8 cellular contexts compared by ENCODE assay signal in the genomic region with DNA sequence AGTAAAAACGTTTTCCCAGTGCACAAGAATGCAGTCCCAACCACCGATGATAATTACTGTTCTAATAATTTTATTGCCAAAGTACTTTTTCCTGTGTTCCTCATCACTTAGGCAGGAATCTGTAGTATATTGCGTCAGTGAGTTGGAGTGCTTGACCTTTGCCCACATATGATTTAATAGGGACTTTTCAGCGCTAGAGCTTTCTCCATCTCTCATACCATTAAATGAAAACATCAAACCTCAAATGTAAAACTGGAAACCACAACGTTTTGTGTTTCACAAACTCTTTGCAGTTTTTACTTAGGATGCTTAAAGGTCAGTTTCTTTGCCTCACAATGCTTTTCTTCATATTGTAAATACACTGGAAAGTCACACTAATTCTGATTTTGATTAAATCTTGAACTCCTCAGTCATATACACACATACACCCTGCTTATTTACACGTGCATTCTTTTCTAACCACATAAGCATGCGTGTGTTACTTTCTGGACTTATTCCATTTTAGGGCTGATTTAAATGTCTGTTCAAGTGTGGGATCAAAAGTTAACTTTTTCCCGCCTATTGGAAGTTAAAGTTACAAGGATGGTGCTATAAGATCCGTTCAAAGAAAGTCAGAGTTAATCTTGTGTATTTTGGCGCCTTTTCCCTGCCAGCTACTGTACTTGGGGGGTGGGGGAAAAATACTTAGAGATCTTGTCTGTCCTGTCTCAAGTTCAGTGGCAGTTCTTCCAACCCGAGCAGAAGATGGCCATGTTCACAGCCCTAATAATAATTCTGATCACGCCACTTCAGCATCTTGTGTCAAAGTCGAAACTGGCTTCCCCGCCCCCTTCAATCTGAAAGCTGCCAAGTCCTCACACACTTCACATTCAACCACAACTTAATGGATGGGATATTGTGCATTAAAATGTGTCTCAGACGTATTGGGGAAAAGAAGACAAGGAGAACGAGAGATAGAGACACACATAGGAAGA. TPM values are rescaled to one million over a fixed set of nuclear protein-coding genes. Genes with fewer than 3 reads are reported as not detected.
A peak's percentile ranks its signal among the peaks of the same experiment; 100 is the strongest.
DNase-seq lines count a peak whose midpoint lies in the region; ATAC-seq and FAIRE-seq lines count a peak whose summit lies in the region.

No MANE protein-coding gene starts in this region.

- ATAC-seq in stimulated activated memory B cell treated with anti-CD40 and anti-IgM and Interleukin-4, amounts not matched to agents 10 μg/mL and 1 μg/mL and 100 μg/mL, for 72 hours = no peak

- peaks cover 7% of the 10 kb centered on the region for H3K4me1 ChIP-seq in CD8-positive, alpha-beta memory T cell (ENCODE audit: insufficient read depth, low read length)
- peaks cover 5% of the 10 kb centered on the region; the same call in 1 of the 2 replicates for H3K4me1 ChIP-seq in iPS DF 6.9 (ENCODE audit: control insufficient read depth, insufficient read depth, low read length)

- POLR2A ChIA-PET in CD8-positive, alpha-beta memory T cell (lab: Charles Lee) = no interaction called here

- no peaks in the 10 kb centered on the region for H3K36me3 ChIP-seq in CD8-positive, alpha-beta memory T cell (ENCODE audit: insufficient read depth, low read length)
- H3K36me3 ChIP-seq in iPS DF 6.9 (ENCODE audit: control insufficient read depth, insufficient read depth, low read length) = no peaks in the 10 kb centered on the region

- no peaks in the 10 kb centered on the region for H3K9me3 Mint-ChIP-seq in CD8-positive, alpha-beta memory T cell
- H3K9me3 Mint-ChIP-seq in activated T-helper 1 cell treated with anti-CD3 and anti-CD28 coated beads, Interleukin-12 subunit alpha, Interleukin-12 subunit beta, Interleukin-2, Interleukin-4 antibody, amounts not matched to agents 30 ng/mL and 10 ng/mL and 1 ng/mL, durations not matched to agents 14 hours and 24 hours and 36 hours = no peaks in the 10 kb centered on the region
- H3K9me3 Mint-ChIP-seq in stimulated activated memory B cell treated with anti-CD40 and anti-IgM and Interleukin-4, amounts not matched to agents 10 μg/mL and 1 μg/mL and 100 μg/mL, for 72 hours = no peaks in the 10 kb centered on the region

- H3K27me3 Mint-ChIP-seq in CD8-positive, alpha-beta memory T cell = peaks cover 22 to 34% of the 10 kb centered on the region in 2 donors
- H3K27me3 Mint-ChIP-seq in activated T-helper 1 cell treated with anti-CD3 and anti-CD28 coated beads, Interleukin-12 subunit alpha, Interleukin-12 subunit beta, Interleukin-2, Interleukin-4 antibody, amounts not matched to agents 30 ng/mL and 10 ng/mL and 1 ng/mL, durations not matched to agents 14 hours and 24 hours and 36 hours (ENCODE audit: insufficient read depth) = peaks cover 60% of the 10 kb centered on the region
- H3K27me3 Mint-ChIP-seq in stimulated activated memory B cell treated with anti-CD40 and anti-IgM and Interleukin-4, amounts not matched to agents 10 μg/mL and 1 μg/mL and 100 μg/mL, for 72 hours = peaks cover 43% of the 10 kb centered on the region

- H3K27ac ChIP-seq in CD8-positive, alpha-beta memory T cell (ENCODE audit: low read depth, low read length) = no peak overlapping the region
- no peak overlapping the region for H3K27ac ChIP-seq in iPS DF 6.9 (ENCODE audit: low read length)

- no CpG with 5 or more reads among the region's 16 CpGs for WGBS in iPS DF 6.9 (ENCODE audit: insufficient coverage, insufficient read length)

- intact Hi-C loops in activated T-helper 1 cell treated with anti-CD3 and anti-CD28 coated beads, Interleukin-12 subunit alpha, Interleukin-12 subunit beta, Interleukin-2, Interleukin-4 antibody, amounts not matched to agents 30 ng/mL and 10 ng/mL and 1 ng/mL, durations not matched to agents 14 hours and 24 hours and 36 hours (cut with micrococcal nuclease) = loop anchor here (10.0 kb wide), 2 partner anchors 354 to 674 kb away; no protein-coding TSS in a partner anchor

- FAIRE-seq in HTR-8/SVneo (lab: Jason Lieb, UNC) = no peak

- H3K9me3 ChIP-seq in CD8-positive, alpha-beta memory T cell (ENCODE audit: low read length) = no peaks in the 10 kb centered on the region
- H3K9me3 ChIP-seq in iPS DF 6.9 (ENCODE audit: control insufficient read depth, insufficient read depth, low read length) = no peaks in the 10 kb centered on the region

- no peaks in the 10 kb centered on the region for H3K36me3 Mint-ChIP-seq in CD8-positive, alpha-beta memory T cell
- H3K36me3 Mint-ChIP-seq in activated T-helper 1 cell treated with anti-CD3 and anti-CD28 coated beads, Interleukin-12 subunit alpha, Interleukin-12 subunit beta, Interleukin-2, Interleukin-4 antibody, amounts not matched to agents 30 ng/mL and 10 ng/mL and 1 ng/mL, durations not matched to agents 14 hours and 24 hours and 36 hours (ENCODE audit: low read depth) = peaks cover 7% of the 10 kb centered on the region
- H3K36me3 Mint-ChIP-seq in stimulated activated memory B cell treated with anti-CD40 and anti-IgM and Interleukin-4, amounts not matched to agents 10 μg/mL and 1 μg/mL and 100 μg/mL, for 72 hours = no peaks in the 10 kb centered on the region

- no peak for DNase-seq in CD8-positive, alpha-beta memory T cell
- peak; percentile 39 for DNase-seq in HTR-8/SVneo (ENCODE audit: insufficient read length, low spot score)
- no peak for DNase-seq in activated T-helper 1 cell treated with anti-CD3 and anti-CD28 coated beads, Interleukin-12 subunit alpha, Interleukin-12 subunit beta, Interleukin-2, Interleukin-4 antibody, amounts not matched to agents 30 ng/mL and 10 ng/mL and 1 ng/mL, durations not matched to agents 14 hours and 24 hours and 36 hours (ENCODE audit: low spot score)
- DNase-seq in iPS DF 6.9 (ENCODE audit: low read depth, low spot score) = no peak
- no peak for DNase-seq in activated CD4-positive, CD25-positive, alpha-beta regulatory T cell treated with anti-CD3 and anti-CD28 coated beads, Interleukin-2, amount 50 U/mL, for 72 hours
- no peak for DNase-seq in stimulated activated CD4-positive, alpha-beta T cell treated with anti-CD3 and anti-CD28 coated beads, Interleukin-15, amount 100 ng/mL, for 24 hours
- DNase-seq in NCI-H524 (lab: John Stamatoyannopoulos, UW) = no peak

- CTCF ChIA-PET in CD8-positive, alpha-beta memory T cell (lab: Charles Lee) = no interaction called here

- H3K4me1 Mint-ChIP-seq in CD8-positive, alpha-beta memory T cell = peaks cover 22 to 39% (median 36%) of the 10 kb centered on the region in 3 donors
- peaks cover 24% of the 10 kb centered on the region for H3K4me1 Mint-ChIP-seq in activated T-helper 1 cell treated with anti-CD3 and anti-CD28 coated beads, Interleukin-12 subunit alpha, Interleukin-12 subunit beta, Interleukin-2, Interleukin-4 antibody, amounts not matched to agents 30 ng/mL and 10 ng/mL and 1 ng/mL, durations not matched to agents 14 hours and 24 hours and 36 hours (ENCODE audit: low read depth)
- peaks cover 27% of the 10 kb centered on the region for H3K4me1 Mint-ChIP-seq in stimulated activated memory B cell treated with anti-CD40 and anti-IgM and Interleukin-4, amounts not matched to agents 10 μg/mL and 1 μg/mL and 100 μg/mL, for 72 hours

- H3K4me3 Mint-ChIP-seq in CD8-positive, alpha-beta memory T cell = peak overlapping the region; percentile 18 to 91 (median 89)
- H3K4me3 Mint-ChIP-seq in activated T-helper 1 cell treated with anti-CD3 and anti-CD28 coated beads, Interleukin-12 subunit alpha, Interleukin-12 subunit beta, Interleukin-2, Interleukin-4 antibody, amounts not matched to agents 30 ng/mL and 10 ng/mL and 1 ng/mL, durations not matched to agents 14 hours and 24 hours and 36 hours = peak overlapping the region; percentile 38
- H3K4me3 Mint-ChIP-seq in stimulated activated memory B cell treated with anti-CD40 and anti-IgM and Interleukin-4, amounts not matched to agents 10 μg/mL and 1 μg/mL and 100 μg/mL, for 72 hours = peak overlapping the region; percentile 33

- H3K27me3 ChIP-seq in CD8-positive, alpha-beta memory T cell (ENCODE audit: insufficient read depth, low read length, poor library complexity, severe bottlenecking) = peaks cover 7% of the 10 kb centered on the region
- no peaks in the 10 kb centered on the region for H3K27me3 ChIP-seq in iPS DF 6.9 (ENCODE audit: control insufficient read depth, insufficient read depth, low read length)

- H3K27ac Mint-ChIP-seq in CD8-positive, alpha-beta memory T cell = peak overlapping the region in 2 of 8 donors; percentile 28 to 31
- no peak overlapping the region for H3K27ac Mint-ChIP-seq in activated T-helper 1 cell treated with anti-CD3 and anti-CD28 coated beads, Interleukin-12 subunit alpha, Interleukin-12 subunit beta, Interleukin-2, Interleukin-4 antibody, amounts not matched to agents 30 ng/mL and 10 ng/mL and 1 ng/mL, durations not matched to agents 14 hours and 24 hours and 36 hours
- no peak overlapping the region for H3K27ac Mint-ChIP-seq in stimulated activated memory B cell treated with anti-CD40 and anti-IgM and Interleukin-4, amounts not matched to agents 10 μg/mL and 1 μg/mL and 100 μg/mL, for 72 hours

- H3K4me3 ChIP-seq in CD8-positive, alpha-beta memory T cell (ENCODE audit: low read length) = no peak overlapping the region
- peak overlapping the region; percentile 3; the same call in 1 of the 2 replicates for H3K4me3 ChIP-seq in iPS DF 6.9 (ENCODE audit: low read length)

RNA-seq across cellular contexts. Expression of a gene that starts 6.6 kb away (rescaled TPM):
- not detected for total RNA-seq in CD8-positive, alpha-beta memory T cell
- polyA plus RNA-seq in CD8-positive, alpha-beta memory T cell = not detected
- not detected in 2 replicates for total RNA-seq in activated T-helper 1 cell treated with anti-CD3 and anti-CD28 coated beads, Interleukin-12 subunit alpha, Interleukin-12 subunit beta, Interleukin-2, Interleukin-4 antibody, amounts not matched to agents 30 ng/mL and 10 ng/mL and 1 ng/mL, durations not matched to agents 14 hours and 24 hours and 36 hours

Comparison
In these comparisons a context has a peak if more than half of its experiments do, and no peak if none do; other contexts are left out.
1. H3K4me3 Mint-ChIP-seq: peak in every context shown above with its lines; median percentile 89 in CD8-positive, alpha-beta memory T cell; 38 in activated T-helper 1 cell treated with anti-CD3 and anti-CD28 coated beads, Interleukin-12 subunit alpha, Interleukin-12 subunit beta, Interleukin-2, Interleukin-4 antibody, amounts not matched to agents 30 ng/mL and 10 ng/mL and 1 ng/mL, durations not matched to agents 14 hours and 24 hours and 36 hours; 33 in stimulated activated memory B cell treated with anti-CD40 and anti-IgM and Interleukin-4, amounts not matched to agents 10 μg/mL and 1 μg/mL and 100 μg/mL, for 72 hours.